In genomic region chr15:41022487-41023090, GRCh38 we compare ENCODE assay signal across 8 cellular contexts.
DNase-seq lines count a peak whose midpoint lies in the region; ATAC-seq and TF ChIP-seq lines count a peak whose summit lies in the region.

No MANE protein-coding gene starts in this region.

- H3K27ac ChIP-seq in HEK293 (ENCODE audit: extremely low read depth, low read depth, low read length) (no peak overlapping the region), brain microvascular endothelial cell (no peak overlapping the region)

- in situ Hi-C loops in brain microvascular endothelial cell (cut with HindIII; ENCODE audit: low pct_ligation_motif_present, low sequenced_read_pairs) = loop anchor here (25.0 kb wide), 1 partner anchor 110 kb away; no protein-coding TSS in a partner anchor

- peaks cover 8 to 48% (median 24%) of the 10 kb centered on the region in 3 donors for H3K36me3 Mint-ChIP-seq in immature natural killer cell

- peaks cover 0 to under 1% of the 10 kb centered on the region in 2 donors for H3K4me1 Mint-ChIP-seq in immature natural killer cell

- H3K4me3 ChIP-seq in HEK293 (ENCODE audit: low read depth, low read length) = no peak overlapping the region
- no peak overlapping the region for H3K4me3 ChIP-seq in brain microvascular endothelial cell (ENCODE audit: low read depth, low read length)

- TF ChIP-seq CTCF in HEK293 (tag by site-specific recombination; IDR thresholded peaks at IDR 0.05) (peak; percentile 31; the same call in 1 of the 2 replicates), brain microvascular endothelial cell (IDR thresholded peaks at IDR 0.05; ENCODE audit: low read depth, low read length, missing control alignments) (peak; percentile 85)

- peaks cover 0 to 2% (median 2%) of the 10 kb centered on the region in 3 donors for H3K27me3 Mint-ChIP-seq in immature natural killer cell (ENCODE audit: low read depth in 3 of 3)

- no peak for ATAC-seq in HG03025 (IDR thresholded peaks at IDR 0.05; ENCODE audit: low FRiP score, unreplicated experiment)

- H3K9me3 ChIP-seq in HEK293 (ENCODE audit: control insufficient read depth, insufficient read depth, low read depth, low read length) = no peaks in the 10 kb centered on the region

- no peak overlapping the region for H3K4me3 Mint-ChIP-seq in immature natural killer cell

- DNase-seq in D341Med (ENCODE audit: low spot score) (peak; percentile 75), SK-N-DZ (ENCODE audit: low spot score) (peak; percentile 32), brain microvascular endothelial cell (peak; percentile 43), immature natural killer cell (peak; percentile 2 to 25 (median 12)), 8988T (no peak)
- DNase-seq in stimulated activated CD4-positive, alpha-beta T cell treated with anti-CD3 and anti-CD28 coated beads, Interleukin-2, amount 100 ng/mL, for 4 hours (ENCODE audit: low read depth) = peak; percentile 12

- no peaks in the 10 kb centered on the region for H3K9me3 Mint-ChIP-seq in immature natural killer cell

- H3K27me3 ChIP-seq in brain microvascular endothelial cell (replicated peaks) = no peaks in the 10 kb centered on the region

- CTCF ChIA-PET in HEK293 (lab: Yijun Ruan, JAX) = interaction anchor here (0.6 to 6.4 kb wide), 9 partner anchors 12 to 129 kb away, joined by 3 to 71 read pairs (median 4); partner anchors contain the start of gene VPS18

- POLR2A ChIA-PET in HEK293 (lab: Yijun Ruan, JAX) = no interaction called here

- H3K27ac Mint-ChIP-seq in immature natural killer cell = peak overlapping the region in 1 of 6 donors; percentile 57

- no peaks in the 10 kb centered on the region for H3K4me1 ChIP-seq in HEK293 (ENCODE audit: control insufficient read depth, insufficient read depth, low read length)

- H3K36me3 ChIP-seq in HEK293 (ENCODE audit: control insufficient read depth in 2 of 2, insufficient read depth in 1 of 2, low read length in 2 of 2) (peaks cover 3 to 49% of the 10 kb centered on the region in 2 experiments; a peak in 2 of 3 replicates), brain microvascular endothelial cell (replicated peaks) (peaks cover 10% of the 10 kb centered on the region)

TF ChIP-seq in HEK293, 187 proteins besides CTCF, POLR2A, EP300 and RAD21:
- 0 out of 2 replicates have a peak, but pooled peaks have one; percentile 12 for TF ChIP-seq ZNF600 (tag by site-specific recombination; IDR thresholded peaks at IDR 0.05)
- TF ChIP-seq, protein P1, sequence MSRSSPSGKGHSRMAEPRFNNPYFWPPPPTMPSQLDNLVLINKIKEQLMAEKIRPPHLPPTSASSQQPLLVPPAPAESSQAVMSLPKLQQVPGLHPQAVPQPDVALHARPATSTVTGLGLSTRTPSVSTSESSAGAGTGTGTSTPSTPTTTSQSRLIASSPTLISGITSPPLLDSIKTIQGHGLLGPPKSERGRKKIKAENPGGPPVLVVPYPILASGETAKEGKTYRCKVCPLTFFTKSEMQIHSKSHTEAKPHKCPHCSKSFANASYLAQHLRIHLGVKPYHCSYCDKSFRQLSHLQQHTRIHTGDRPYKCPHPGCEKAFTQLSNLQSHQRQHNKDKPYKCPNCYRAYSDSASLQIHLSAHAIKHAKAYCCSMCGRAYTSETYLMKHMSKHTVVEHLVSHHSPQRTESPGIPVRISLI (tag by site-specific recombination; IDR thresholded peaks at IDR 0.05) = 0 out of 2 replicates have a peak, but pooled peaks have one; percentile 39
- TF ChIP-seq, protein P2, sequence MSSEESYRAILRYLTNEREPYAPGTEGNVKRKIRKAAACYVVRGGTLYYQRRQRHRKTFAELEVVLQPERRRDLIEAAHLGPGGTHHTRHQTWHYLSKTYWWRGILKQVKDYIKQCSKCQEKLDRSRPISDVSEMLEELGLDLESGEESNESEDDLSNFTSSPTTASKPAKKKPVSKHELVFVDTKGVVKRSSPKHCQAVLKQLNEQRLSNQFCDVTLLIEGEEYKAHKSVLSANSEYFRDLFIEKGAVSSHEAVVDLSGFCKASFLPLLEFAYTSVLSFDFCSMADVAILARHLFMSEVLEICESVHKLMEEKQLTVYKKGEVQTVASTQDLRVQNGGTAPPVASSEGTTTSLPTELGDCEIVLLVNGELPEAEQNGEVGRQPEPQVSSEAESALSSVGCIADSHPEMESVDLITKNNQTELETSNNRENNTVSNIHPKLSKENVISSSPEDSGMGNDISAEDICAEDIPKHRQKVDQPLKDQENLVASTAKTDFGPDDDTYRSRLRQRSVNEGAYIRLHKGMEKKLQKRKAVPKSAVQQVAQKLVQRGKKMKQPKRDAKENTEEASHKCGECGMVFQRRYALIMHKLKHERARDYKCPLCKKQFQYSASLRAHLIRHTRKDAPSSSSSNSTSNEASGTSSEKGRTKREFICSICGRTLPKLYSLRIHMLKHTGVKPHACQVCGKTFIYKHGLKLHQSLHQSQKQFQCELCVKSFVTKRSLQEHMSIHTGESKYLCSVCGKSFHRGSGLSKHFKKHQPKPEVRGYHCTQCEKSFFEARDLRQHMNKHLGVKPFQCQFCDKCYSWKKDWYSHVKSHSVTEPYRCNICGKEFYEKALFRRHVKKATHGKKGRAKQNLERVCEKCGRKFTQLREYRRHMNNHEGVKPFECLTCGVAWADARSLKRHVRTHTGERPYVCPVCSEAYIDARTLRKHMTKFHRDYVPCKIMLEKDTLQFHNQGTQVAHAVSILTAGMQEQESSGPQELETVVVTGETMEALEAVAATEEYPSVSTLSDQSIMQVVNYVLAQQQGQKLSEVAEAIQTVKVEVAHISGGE (tag by site-specific recombination; conservative IDR thresholded peaks at IDR 0.05; ENCODE audit: low read depth) = no peak
- peak; percentile 62 for TF ChIP-seq ZNF654 (tag by site-specific recombination; IDR thresholded peaks at IDR 0.05; ENCODE audit: low read depth)
- no peak for TF ChIP-seq ZNF488 (tag by site-specific recombination; IDR thresholded peaks at IDR 0.05)
- TF ChIP-seq ZNF350 (tag by site-specific recombination; IDR thresholded peaks at IDR 0.05) = no peak
- no peak for TF ChIP-seq ZSCAN16 (tag by site-specific recombination; IDR thresholded peaks at IDR 0.05)
- TF ChIP-seq, protein P3, sequence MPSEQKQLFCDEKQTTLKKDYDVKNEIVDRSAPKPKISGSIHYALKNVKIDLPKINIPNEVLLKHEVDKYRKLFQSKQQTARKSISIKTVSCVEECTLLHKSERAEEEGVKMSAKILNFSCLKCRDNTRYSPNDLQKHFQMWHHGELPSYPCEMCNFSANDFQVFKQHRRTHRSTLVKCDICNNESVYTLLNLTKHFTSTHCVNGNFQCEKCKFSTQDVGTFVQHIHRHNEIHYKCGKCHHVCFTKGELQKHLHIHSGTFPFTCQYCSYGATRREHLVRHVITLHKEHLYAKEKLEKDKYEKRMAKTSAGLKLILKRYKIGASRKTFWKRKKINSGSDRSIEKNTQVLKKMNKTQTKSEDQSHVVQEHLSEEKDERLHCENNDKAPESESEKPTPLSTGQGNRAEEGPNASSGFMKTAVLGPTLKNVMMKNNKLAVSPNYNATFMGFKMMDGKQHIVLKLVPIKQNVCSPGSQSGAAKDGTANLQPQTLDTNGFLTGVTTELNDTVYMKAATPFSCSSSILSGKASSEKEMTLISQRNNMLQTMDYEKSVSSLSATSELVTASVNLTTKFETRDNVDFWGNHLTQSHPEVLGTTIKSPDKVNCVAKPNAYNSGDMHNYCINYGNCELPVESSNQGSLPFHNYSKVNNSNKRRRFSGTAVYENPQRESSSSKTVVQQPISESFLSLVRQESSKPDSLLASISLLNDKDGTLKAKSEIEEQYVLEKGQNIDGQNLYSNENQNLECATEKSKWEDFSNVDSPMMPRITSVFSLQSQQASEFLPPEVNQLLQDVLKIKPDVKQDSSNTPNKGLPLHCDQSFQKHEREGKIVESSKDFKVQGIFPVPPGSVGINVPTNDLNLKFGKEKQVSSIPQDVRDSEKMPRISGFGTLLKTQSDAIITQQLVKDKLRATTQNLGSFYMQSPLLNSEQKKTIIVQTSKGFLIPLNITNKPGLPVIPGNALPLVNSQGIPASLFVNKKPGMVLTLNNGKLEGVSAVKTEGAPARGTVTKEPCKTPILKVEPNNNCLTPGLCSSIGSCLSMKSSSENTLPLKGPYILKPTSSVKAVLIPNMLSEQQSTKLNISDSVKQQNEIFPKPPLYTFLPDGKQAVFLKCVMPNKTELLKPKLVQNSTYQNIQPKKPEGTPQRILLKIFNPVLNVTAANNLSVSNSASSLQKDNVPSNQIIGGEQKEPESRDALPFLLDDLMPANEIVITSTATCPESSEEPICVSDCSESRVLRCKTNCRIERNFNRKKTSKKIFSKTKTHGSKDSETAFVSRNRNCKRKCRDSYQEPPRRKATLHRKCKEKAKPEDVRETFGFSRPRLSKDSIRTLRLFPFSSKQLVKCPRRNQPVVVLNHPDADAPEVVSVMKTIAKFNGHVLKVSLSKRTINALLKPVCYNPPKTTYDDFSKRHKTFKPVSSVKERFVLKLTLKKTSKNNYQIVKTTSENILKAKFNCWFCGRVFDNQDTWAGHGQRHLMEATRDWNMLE (tag by site-specific recombination; conservative IDR thresholded peaks at IDR 0.05; ENCODE audit: low read depth) = no peak
